ENCODE assay signal across 8 cellular contexts in genomic region chr4:674172-675035, GRCh38. TPM values are rescaled to one million over a fixed set of nuclear protein-coding genes. Genes with fewer than 3 reads are reported as not detected.
A peak's percentile ranks its signal among the peaks of the same experiment; 100 is the strongest.
DNase-seq lines count a peak whose midpoint lies in the region; ATAC-seq and TF ChIP-seq lines count a peak whose summit lies in the region.

Gene ATP5ME, minus strand, starts transcription at chr4:674276. Its CDS starts 29 bp downstream, at chr4:674247.
A gene with protein sequence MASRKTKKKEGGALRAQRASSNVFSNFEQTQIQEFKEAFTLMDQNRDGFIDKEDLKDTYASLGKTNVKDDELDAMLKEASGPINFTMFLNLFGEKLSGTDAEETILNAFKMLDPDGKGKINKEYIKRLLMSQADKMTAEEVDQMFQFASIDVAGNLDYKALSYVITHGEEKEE (plus strand): TSS chr4:674542. CDS start chr4:678027, 3,485 bp downstream.

- H3K4me3 ChIP-seq in prostate gland (peak within 1 kb of the TSS; percentile 86 to 99), urinary bladder (ENCODE audit: low read depth, low read length) (peak within 1 kb of the TSS; percentile 86)

- in situ Hi-C loops in GM13977 (cut with MboI; ENCODE audit: low pct_unique_long_range_greater_than_20kb, low sequenced_read_pairs, unreplicated experiment): no loop called here

- peak; percentile 100 for DNase-seq in GM13977 (ENCODE audit: low spot score)
- DNase-seq in NCI-H146 treated with DMSO at 0.1 percent for 48 hours (lab: John Stamatoyannopoulos, UW; ENCODE audit: unreplicated experiment): peak; percentile 80
- peak; percentile 81 for DNase-seq in amniotic stem cell (lab: John Stamatoyannopoulos, UW)
- peak; percentile 99 for DNase-seq in left ventricle myocardium superior
- DNase-seq in prostate gland (ENCODE audit: low spot score): peak; percentile 95

- TF ChIP-seq POLR2A in prostate gland (IDR thresholded peaks at IDR 0.05): peak; percentile 92

- WGBS in prostate gland: 0% methylated on average over 74 of the region's 84 CpGs
- under 1% methylated on average over 84 of the region's 84 CpGs for WGBS in urinary bladder

- intact Hi-C loops in T-helper 1 cell treated with Interleukin-12 subunit alpha and Interleukin-12 subunit beta and Interleukin-4 antibody, amounts not matched to agents 30 ng/mL and 1 ng/mL, for 36 hours (cut with micrococcal nuclease): loop anchor here (1.0 to 10.0 kb wide), 14 partner anchors 10 to 1860 kb away; partner anchors contain the start of genes DGKQ, FAM193A, PCGF3 and PIGG
- intact Hi-C loops in left ventricle myocardium superior (cut with micrococcal nuclease): no loop called here
- intact Hi-C loops in prostate gland (cut with DNase I): loop anchor here (5.0 to 10.0 kb wide), 3 partner anchors 108 to 340 kb away; partner anchors contain the start of gene ZNF141

- peak within 1 kb of the TSS; percentile 94 to 98 for H3K27ac ChIP-seq in prostate gland
- peak within 1 kb of the TSS; percentile 90 for H3K27ac ChIP-seq in urinary bladder (ENCODE audit: low read depth)

- ATAC-seq in HG02884 (IDR thresholded peaks at IDR 0.05; ENCODE audit: unreplicated experiment) (peak; percentile 67), left ventricle myocardium superior (peak; percentile 89)

- H3K4me1 ChIP-seq in prostate gland (replicated peaks) (peaks cover 20% of the 10 kb centered on the region), urinary bladder (ENCODE audit: insufficient read depth) (no peaks in the 10 kb centered on the region)

- no peaks in the 10 kb centered on the region for H3K27me3 ChIP-seq in prostate gland (replicated peaks; ENCODE audit: insufficient read depth)

- H3K36me3 ChIP-seq in prostate gland: peaks cover 0 to 6% of the 10 kb centered on the region in 2 donors
- no peaks in the 10 kb centered on the region for H3K36me3 ChIP-seq in urinary bladder (ENCODE audit: insufficient read depth)

- H3K9me3 ChIP-seq in prostate gland: no peaks in the 10 kb centered on the region

- TF ChIP-seq CTCF in GM13977 (IDR thresholded peaks at IDR 0.05; ENCODE audit: extremely low read depth, insufficient read depth, missing control alignments) (peak; percentile 98), prostate gland (IDR thresholded peaks at IDR 0.05) (peak; percentile 95 to 100 (median 98))

RNA-seq across cellular contexts. Expression of gene ATP5ME, which starts in this region (rescaled TPM):
- 177 and 182 TPM in 2 replicates for total RNA-seq in T-helper 1 cell treated with Interleukin-12 subunit alpha and Interleukin-12 subunit beta and Interleukin-4 antibody, amounts not matched to agents 30 ng/mL and 1 ng/mL, for 36 hours
- total RNA-seq in left ventricle myocardium superior (1,128 TPM), prostate gland (100 to 1,000 TPM; 148 to 313 TPM), urinary bladder (160 TPM)
- 430 TPM for polyA plus RNA-seq in urinary bladder

RNA-seq across cellular contexts. Expression of the second gene that starts in this region (rescaled TPM):
- total RNA-seq in T-helper 1 cell treated with Interleukin-12 subunit alpha and Interleukin-12 subunit beta and Interleukin-4 antibody, amounts not matched to agents 30 ng/mL and 1 ng/mL, for 36 hours: 27.9 and 29.2 TPM in 2 replicates
- total RNA-seq in left ventricle myocardium superior: 2.7 TPM
- total RNA-seq in prostate gland: 10 to 100 TPM; 14.6 to 25.7 TPM
- 11.8 TPM for total RNA-seq in urinary bladder
- polyA plus RNA-seq in urinary bladder: 7.1 TPM

Comparison
In these comparisons a context has a peak if more than half of its experiments do, and no peak if none do; other contexts are left out.
1. Peak in every context shown above with its lines: DNase-seq, ATAC-seq, H3K4me3 ChIP-seq and H3K27ac ChIP-seq.